Comparison of ENCODE assay signal across 37 cellular contexts in the genomic region with DNA sequence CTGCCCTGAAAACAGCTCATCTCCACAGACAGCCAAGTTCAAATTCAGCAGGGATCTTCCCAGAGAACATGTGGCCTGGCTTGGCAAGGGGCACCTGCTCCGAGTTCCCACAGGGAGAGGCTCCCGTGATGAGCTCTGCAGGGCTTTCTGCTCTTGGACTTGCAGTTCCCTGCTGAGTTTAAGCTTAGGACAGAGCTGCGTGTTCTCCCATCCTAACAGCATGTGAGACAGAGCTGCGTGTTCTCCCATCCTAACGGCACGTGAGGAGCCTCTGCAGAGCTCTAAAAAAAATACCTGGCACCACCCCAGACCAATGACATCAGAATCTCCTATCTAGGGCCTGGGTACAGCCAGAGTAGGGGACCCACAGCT.
"Had no signal": no experiment of that assay in that cellular context is flagged by ENCODE, and none has a peak within 500 bp of the region (broad histone marks: within the 10 kb centered on the region; RNA-seq: fewer than 3 reads in every experiment).

No MANE protein-coding gene starts in this region.

- H3K4me1 ChIP-seq: adrenal gland, body of pancreas, Peyer's patch had no signal

- H3K36me3 Mint-ChIP-seq: activated CD4-positive, alpha-beta memory T cell treated with anti-CD3 and anti-CD28 coated beads for 36 hours; activated naive CD4-positive, alpha-beta T cell treated with anti-CD3 and anti-CD28 coated beads, Interleukin-2, amount 50 U/mL, for 72 hours had no signal

- H3K4me3 ChIP-seq: adrenal gland, body of pancreas, MG63, Peyer's patch had no signal

- H3K27ac ChIP-seq: adrenal gland, body of pancreas, Peyer's patch, VCaP had no signal

- H3K27me3 ChIP-seq: adrenal gland, body of pancreas, MG63, Peyer's patch had no signal

- DNase-seq: activated B cell treated with CpG ODN at 0.5 μM for 24 hours; activated CD4-positive, alpha-beta memory T cell treated with anti-CD3 and anti-CD28 coated beads for 36 hours; activated CD4-positive, alpha-beta T cell treated with anti-CD3 and anti-CD28 coated beads for 4 hours; activated CD4-positive, alpha-beta T cell treated with anti-CD3 and anti-CD28 coated beads, Interleukin-2, amount 50 U/mL, for 1 hour; activated CD4-positive, CD25-positive, alpha-beta regulatory T cell treated with anti-CD3 and anti-CD28 coated beads, Interleukin-2, amount 50 U/mL, for 72 hours; activated CD8-positive, alpha-beta memory T cell treated with anti-CD3 and anti-CD28 coated beads, Interleukin-2, amount 50 U/mL, for 4 hours; activated gamma-delta T cell treated with Interleukin-2 at 50 U/mL for 16 hours; activated naive CD4-positive, alpha-beta T cell treated with anti-CD3 and anti-CD28 coated beads for 36 hours; activated T-cell treated with anti-CD3 and anti-CD28 coated beads for 4 hours; activated T-cell treated with anti-CD3 and anti-CD28 coated beads, Interleukin-2, amount 50 U/mL, for 4 hours; adrenal gland; body of pancreas; central memory CD4-positive, alpha-beta T cell; Kasumi-1; KG1; MG63; NCI-H1048; NCI-H1105 treated with DMSO at 0.1 percent for 48 hours; NCI-H1436; NCI-H1694; NCI-H1930; NCI-H510A; NCI-H526; NCI-H748 treated with DMSO at 0.1 percent for 48 hours; NK-92 treated with Interleukin-12 subunit alpha and Interleukin-12 subunit beta, amount 100 ng/mL, for 24 hours; PC-3; Peyer's patch; RPMI8226; SW 1271; T-helper 1 cell; T-helper 2 cell; T-helper 9 cell had no signal

- H3K9me3 Mint-ChIP-seq: activated B cell treated with CpG ODN at 0.5 μM for 24 hours; activated CD4-positive, alpha-beta memory T cell treated with anti-CD3 and anti-CD28 coated beads for 36 hours; activated naive CD4-positive, alpha-beta T cell treated with anti-CD3 and anti-CD28 coated beads for 36 hours; activated naive CD4-positive, alpha-beta T cell treated with anti-CD3 and anti-CD28 coated beads, Interleukin-2, amount 50 U/mL, for 72 hours; activated T-cell treated with anti-CD3 and anti-CD28 coated beads, Interleukin-2, amount 50 U/mL, for 4 hours; activated T-helper 1 cell treated with anti-CD3 and anti-CD28 coated beads, Interleukin-12 subunit alpha, Interleukin-12 subunit beta, Interleukin-2, Interleukin-4 antibody, amounts not matched to agents 30 ng/mL and 10 ng/mL and 1 ng/mL, durations not matched to agents 14 hours and 24 hours and 36 hours had no signal

- ATAC-seq: activated naive CD4-positive, alpha-beta T cell treated with anti-CD3 and anti-CD28 coated beads, Interleukin-2, amount 50 U/mL, for 72 hours; activated T-cell treated with anti-CD3 and anti-CD28 coated beads, Interleukin-2, amount 50 U/mL, for 4 hours; body of pancreas; PC-3 had no signal

- H3K4me1 Mint-ChIP-seq: activated B cell treated with CpG ODN at 0.5 μM for 24 hours had no signal

- H3K27me3 Mint-ChIP-seq: activated CD4-positive, alpha-beta memory T cell treated with anti-CD3 and anti-CD28 coated beads for 36 hours had no signal

- H3K27ac Mint-ChIP-seq: activated B cell treated with CpG ODN at 0.5 μM for 24 hours; activated CD4-positive, alpha-beta memory T cell treated with anti-CD3 and anti-CD28 coated beads for 36 hours; activated naive CD4-positive, alpha-beta T cell treated with anti-CD3 and anti-CD28 coated beads for 36 hours; activated naive CD4-positive, alpha-beta T cell treated with anti-CD3 and anti-CD28 coated beads, Interleukin-2, amount 50 U/mL, for 72 hours; activated T-helper 1 cell treated with anti-CD3 and anti-CD28 coated beads, Interleukin-12 subunit alpha, Interleukin-12 subunit beta, Interleukin-2, Interleukin-4 antibody, amounts not matched to agents 30 ng/mL and 10 ng/mL and 1 ng/mL, durations not matched to agents 14 hours and 24 hours and 36 hours had no signal

- H3K9me3 ChIP-seq: adrenal gland, body of pancreas, MG63, Peyer's patch had no signal

- H3K4me3 Mint-ChIP-seq: activated B cell treated with CpG ODN at 0.5 μM for 24 hours; activated CD4-positive, alpha-beta memory T cell treated with anti-CD3 and anti-CD28 coated beads for 36 hours; activated naive CD4-positive, alpha-beta T cell treated with anti-CD3 and anti-CD28 coated beads for 36 hours; activated T-cell treated with anti-CD3 and anti-CD28 coated beads, Interleukin-2, amount 50 U/mL, for 4 hours; activated T-helper 1 cell treated with anti-CD3 and anti-CD28 coated beads, Interleukin-12 subunit alpha, Interleukin-12 subunit beta, Interleukin-2, Interleukin-4 antibody, amounts not matched to agents 30 ng/mL and 10 ng/mL and 1 ng/mL, durations not matched to agents 14 hours and 24 hours and 36 hours had no signal

- FAIRE-seq: astrocyte, bronchial epithelial cell had no signal

- H3K36me3 ChIP-seq: adrenal gland, MG63, Peyer's patch had no signal
